Comparison of ENCODE assay signal across 1 cellular context in genomic region chr17:58614854-58615409, GRCh38.
TF ChIP-seq lines count a peak whose summit lies in the region.

No MANE protein-coding gene starts in this region.

TF ChIP-seq in WTC11, 78 proteins besides CTCF, POLR2A, EP300 and RAD21 (continued from another document):
- TF ChIP-seq ZNF281 (CRISPR knock-in tag; IDR thresholded peaks at IDR 0.05) (no peak), FOXK1 (CRISPR knock-in tag; IDR thresholded peaks at IDR 0.05) (no peak), TEAD1 (CRISPR knock-in tag; IDR thresholded peaks at IDR 0.05) (no peak), E2F4 (CRISPR knock-in tag; IDR thresholded peaks at IDR 0.05; ENCODE audit: borderline replicate concordance, low read depth) (no peak), NR2C2 (CRISPR knock-in tag; IDR thresholded peaks at IDR 0.05) (no peak), PREB (CRISPR knock-in tag; IDR thresholded peaks at IDR 0.05; ENCODE audit: borderline replicate concordance) (no peak), ERG (CRISPR knock-in tag; IDR thresholded peaks at IDR 0.05) (no peak), GABPB1 (CRISPR knock-in tag; IDR thresholded peaks at IDR 0.05) (no peak), ZNF396 (CRISPR knock-in tag; IDR thresholded peaks at IDR 0.05; ENCODE audit: borderline replicate concordance) (no peak), ATF6 (CRISPR knock-in tag; IDR thresholded peaks at IDR 0.05) (no peak)
